ENCODE assay signal across 2 cellular contexts in the genomic region with DNA sequence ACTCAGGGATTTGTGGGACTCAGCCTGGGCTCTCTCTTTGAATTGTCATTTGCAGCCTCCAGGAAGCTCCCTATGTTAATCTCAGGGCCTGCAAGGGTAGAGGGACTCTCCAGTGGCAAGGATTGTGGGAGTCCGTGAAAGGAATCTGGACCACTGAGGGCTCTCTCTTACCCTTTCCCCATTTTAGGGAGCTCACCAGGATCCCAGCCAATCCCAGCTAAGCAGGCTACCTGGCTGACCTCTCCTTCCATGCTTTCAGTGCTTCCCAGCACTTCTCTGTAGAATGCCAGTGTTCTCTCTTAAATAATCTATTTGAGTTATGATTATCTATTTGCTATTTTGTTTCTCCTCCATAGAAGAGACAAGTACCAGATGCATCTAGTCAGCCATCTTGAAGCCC.
TF ChIP-seq lines count a peak whose summit lies in the region.

No MANE protein-coding gene starts in this region.

TF ChIP-seq in GM23338, 12 proteins besides CTCF, POLR2A, EP300 and RAD21:
- TF ChIP-seq JUNB (IDR thresholded peaks at IDR 0.05; ENCODE audit: unreplicated experiment) (no peak), POLR2AphosphoS5 (IDR thresholded peaks at IDR 0.05; ENCODE audit: low read depth) (no peak), CREB1 (CRISPR knock-in tag; IDR thresholded peaks at IDR 0.05; ENCODE audit: low read depth) (no peak), NANOG (IDR thresholded peaks at IDR 0.05; ENCODE audit: borderline replicate concordance) (no peak), ZNF114 (CRISPR knock-in tag; IDR thresholded peaks at IDR 0.05) (no peak)
- TF ChIP-seq, protein P1, sequence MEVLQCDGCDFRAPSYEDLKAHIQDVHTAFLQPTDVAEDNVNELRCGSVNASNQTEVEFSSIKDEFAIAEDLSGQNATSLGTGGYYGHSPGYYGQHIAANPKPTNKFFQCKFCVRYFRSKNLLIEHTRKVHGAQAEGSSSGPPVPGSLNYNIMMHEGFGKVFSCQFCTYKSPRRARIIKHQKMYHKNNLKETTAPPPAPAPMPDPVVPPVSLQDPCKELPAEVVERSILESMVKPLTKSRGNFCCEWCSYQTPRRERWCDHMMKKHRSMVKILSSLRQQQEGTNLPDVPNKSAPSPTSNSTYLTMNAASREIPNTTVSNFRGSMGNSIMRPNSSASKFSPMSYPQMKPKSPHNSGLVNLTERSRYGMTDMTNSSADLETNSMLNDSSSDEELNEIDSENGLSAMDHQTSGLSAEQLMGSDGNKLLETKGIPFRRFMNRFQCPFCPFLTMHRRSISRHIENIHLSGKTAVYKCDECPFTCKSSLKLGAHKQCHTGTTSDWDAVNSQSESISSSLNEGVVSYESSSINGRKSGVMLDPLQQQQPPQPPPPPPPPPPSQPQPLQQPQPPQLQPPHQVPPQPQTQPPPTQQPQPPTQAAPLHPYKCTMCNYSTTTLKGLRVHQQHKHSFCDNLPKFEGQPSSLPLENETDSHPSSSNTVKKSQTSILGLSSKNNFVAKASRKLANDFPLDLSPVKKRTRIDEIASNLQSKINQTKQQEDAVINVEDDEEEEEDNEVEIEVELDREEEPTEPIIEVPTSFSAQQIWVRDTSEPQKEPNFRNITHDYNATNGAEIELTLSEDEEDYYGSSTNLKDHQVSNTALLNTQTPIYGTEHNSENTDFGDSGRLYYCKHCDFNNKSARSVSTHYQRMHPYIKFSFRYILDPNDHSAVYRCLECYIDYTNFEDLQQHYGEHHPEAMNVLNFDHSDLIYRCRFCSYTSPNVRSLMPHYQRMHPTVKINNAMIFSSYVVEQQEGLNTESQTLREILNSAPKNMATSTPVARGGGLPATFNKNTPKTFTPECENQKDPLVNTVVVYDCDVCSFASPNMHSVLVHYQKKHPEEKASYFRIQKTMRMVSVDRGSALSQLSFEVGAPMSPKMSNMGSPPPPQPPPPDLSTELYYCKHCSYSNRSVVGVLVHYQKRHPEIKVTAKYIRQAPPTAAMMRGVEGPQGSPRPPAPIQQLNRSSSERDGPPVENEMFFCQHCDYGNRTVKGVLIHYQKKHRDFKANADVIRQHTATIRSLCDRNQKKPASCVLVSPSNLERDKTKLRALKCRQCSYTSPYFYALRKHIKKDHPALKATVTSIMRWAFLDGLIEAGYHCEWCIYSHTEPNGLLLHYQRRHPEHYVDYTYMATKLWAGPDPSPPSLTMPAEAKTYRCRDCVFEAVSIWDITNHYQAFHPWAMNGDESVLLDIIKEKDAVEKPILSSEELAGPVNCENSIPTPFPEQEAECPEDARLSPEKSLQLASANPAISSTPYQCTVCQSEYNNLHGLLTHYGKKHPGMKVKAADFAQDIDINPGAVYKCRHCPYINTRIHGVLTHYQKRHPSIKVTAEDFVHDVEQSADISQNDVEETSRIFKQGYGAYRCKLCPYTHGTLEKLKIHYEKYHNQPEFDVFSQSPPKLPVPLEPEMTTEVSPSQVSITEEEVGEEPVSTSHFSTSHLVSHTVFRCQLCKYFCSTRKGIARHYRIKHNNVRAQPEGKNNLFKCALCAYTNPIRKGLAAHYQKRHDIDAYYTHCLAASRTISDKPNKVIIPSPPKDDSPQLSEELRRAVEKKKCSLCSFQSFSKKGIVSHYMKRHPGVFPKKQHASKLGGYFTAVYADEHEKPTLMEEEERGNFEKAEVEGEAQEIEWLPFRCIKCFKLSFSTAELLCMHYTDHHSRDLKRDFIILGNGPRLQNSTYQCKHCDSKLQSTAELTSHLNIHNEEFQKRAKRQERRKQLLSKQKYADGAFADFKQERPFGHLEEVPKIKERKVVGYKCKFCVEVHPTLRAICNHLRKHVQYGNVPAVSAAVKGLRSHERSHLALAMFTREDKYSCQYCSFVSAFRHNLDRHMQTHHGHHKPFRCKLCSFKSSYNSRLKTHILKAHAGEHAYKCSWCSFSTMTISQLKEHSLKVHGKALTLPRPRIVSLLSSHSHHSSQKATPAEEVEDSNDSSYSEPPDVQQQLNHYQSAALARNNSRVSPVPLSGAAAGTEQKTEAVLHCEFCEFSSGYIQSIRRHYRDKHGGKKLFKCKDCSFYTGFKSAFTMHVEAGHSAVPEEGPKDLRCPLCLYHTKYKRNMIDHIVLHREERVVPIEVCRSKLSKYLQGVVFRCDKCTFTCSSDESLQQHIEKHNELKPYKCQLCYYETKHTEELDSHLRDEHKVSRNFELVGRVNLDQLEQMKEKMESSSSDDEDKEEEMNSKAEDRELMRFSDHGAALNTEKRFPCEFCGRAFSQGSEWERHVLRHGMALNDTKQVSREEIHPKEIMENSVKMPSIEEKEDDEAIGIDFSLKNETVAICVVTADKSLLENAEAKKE (CRISPR knock-in tag; IDR thresholded peaks at IDR 0.05): no peak
TF ChIP-seq in GM23338: peak in this region for 0.

TF ChIP-seq in H1, 55 proteins besides CTCF, POLR2A, EP300 and RAD21:
- TF ChIP-seq TBP (IDR thresholded peaks at IDR 0.05; ENCODE audit: low read depth, low read length): no peak
- TF ChIP-seq SP4 (IDR thresholded peaks at IDR 0.05; ENCODE audit: low read length): no peak
- no peak for TF ChIP-seq SUZ12 (IDR thresholded peaks at IDR 0.05; ENCODE audit: low read length)
- TF ChIP-seq CBX5 (IDR thresholded peaks at IDR 0.05; ENCODE audit: low read depth, low read length): no peak
- TF ChIP-seq, protein P2, sequence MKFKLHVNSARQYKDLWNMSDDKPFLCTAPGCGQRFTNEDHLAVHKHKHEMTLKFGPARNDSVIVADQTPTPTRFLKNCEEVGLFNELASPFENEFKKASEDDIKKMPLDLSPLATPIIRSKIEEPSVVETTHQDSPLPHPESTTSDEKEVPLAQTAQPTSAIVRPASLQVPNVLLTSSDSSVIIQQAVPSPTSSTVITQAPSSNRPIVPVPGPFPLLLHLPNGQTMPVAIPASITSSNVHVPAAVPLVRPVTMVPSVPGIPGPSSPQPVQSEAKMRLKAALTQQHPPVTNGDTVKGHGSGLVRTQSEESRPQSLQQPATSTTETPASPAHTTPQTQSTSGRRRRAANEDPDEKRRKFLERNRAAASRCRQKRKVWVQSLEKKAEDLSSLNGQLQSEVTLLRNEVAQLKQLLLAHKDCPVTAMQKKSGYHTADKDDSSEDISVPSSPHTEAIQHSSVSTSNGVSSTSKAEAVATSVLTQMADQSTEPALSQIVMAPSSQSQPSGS (IDR thresholded peaks at IDR 0.05; ENCODE audit: low read length): no peak
- TF ChIP-seq CHD1 (IDR thresholded peaks at IDR 0.05; ENCODE audit: low read depth, low read length): no peak
- TF ChIP-seq TEAD4 (IDR thresholded peaks at IDR 0.05; ENCODE audit: low read depth, low read length): no peak
